In the genomic region with DNA sequence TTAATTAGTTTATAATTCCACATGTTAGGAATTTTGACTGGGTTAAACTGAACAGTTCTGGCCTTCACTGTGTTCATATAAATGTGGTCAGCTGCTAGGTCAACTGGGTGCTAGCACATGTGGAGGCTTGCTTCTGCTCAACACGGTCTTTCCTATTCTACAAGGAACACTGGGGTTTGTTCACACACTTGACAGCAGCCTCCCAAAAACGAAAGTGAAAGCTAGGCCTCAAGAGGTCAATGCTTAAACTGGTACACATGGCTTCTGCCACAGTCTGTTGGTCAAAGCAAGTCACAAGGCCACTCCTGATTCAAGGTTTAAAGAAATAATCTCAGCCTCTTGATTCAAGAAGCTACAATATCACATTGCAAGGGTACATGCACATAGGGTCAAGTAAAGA, we compare ENCODE assay signal across 8 cellular contexts.
A peak's percentile ranks its signal among the peaks of the same experiment; 100 is the strongest.
DNase-seq lines count a peak whose midpoint lies in the region; ATAC-seq and TF ChIP-seq lines count a peak whose summit lies in the region.

No MANE protein-coding gene starts in this region.

- H3K9me3 ChIP-seq in DND-41 (ENCODE audit: insufficient read depth, low read length, severe bottlenecking): no peaks in the 10 kb centered on the region
- no peaks in the 10 kb centered on the region for H3K9me3 ChIP-seq in gastroesophageal sphincter
- no peaks in the 10 kb centered on the region for H3K9me3 ChIP-seq in A673 (ENCODE audit: low read depth, low read length, poor library complexity, severe bottlenecking)

- H2AFZ ChIP-seq in DND-41 (ENCODE audit: low read depth, low read length): peak overlapping the region; percentile 82

- CTCF ChIA-PET in A673 (lab: Charles Lee): no interaction called here

- TF ChIP-seq POLR2A in gastroesophageal sphincter (IDR thresholded peaks at IDR 0.05): no peak

- in situ Hi-C loops in brain microvascular endothelial cell (cut with HindIII; ENCODE audit: low pct_ligation_motif_present, low sequenced_read_pairs): no loop called here

- ATAC-seq in DND-41 (ENCODE audit: insufficient read depth, low read depth) (peak; percentile 99), GM19351 (IDR thresholded peaks at IDR 0.05; ENCODE audit: unreplicated experiment) (peak; percentile 44), gastroesophageal sphincter (no peak)

- POLR2A ChIA-PET in A673 (lab: Charles Lee; ENCODE audit: low non-redundant PET): no interaction called here

- TF ChIP-seq EP300 in gastroesophageal sphincter (IDR thresholded peaks at IDR 0.05): no peak

- DNase-seq in DND-41: peak; percentile 59
- peak; percentile 16 for DNase-seq in HS-5 (ENCODE audit: low read depth)
- peak; percentile 40 for DNase-seq in brain microvascular endothelial cell
- peak; percentile 10 for DNase-seq in non-pigmented ciliary epithelial cell (ENCODE audit: low read depth)
- no peak for DNase-seq in effector CD8-positive, alpha-beta T cell (lab: John Stamatoyannopoulos, UW)
- no peak for DNase-seq in A673 (ENCODE audit: low spot score)

- peak overlapping the region in 1 of 2 experiments; percentile 36; a peak in 1 of 4 replicates for H3K4me3 ChIP-seq in DND-41 (ENCODE audit: low read depth in 1 of 2, low read length in 2 of 2)
- no peak overlapping the region for H3K4me3 ChIP-seq in brain microvascular endothelial cell (ENCODE audit: low read depth, low read length)
- H3K4me3 ChIP-seq in gastroesophageal sphincter: no peak overlapping the region
- H3K4me3 ChIP-seq in A673 (ENCODE audit: low read depth, low read length, poor library complexity, severe bottlenecking): no peak overlapping the region

- H3K36me3 ChIP-seq in DND-41 (ENCODE audit: insufficient read depth, low read length) (no peaks in the 10 kb centered on the region), brain microvascular endothelial cell (replicated peaks) (no peaks in the 10 kb centered on the region), gastroesophageal sphincter (no peaks in the 10 kb centered on the region), A673 (ENCODE audit: insufficient read depth, low read length, poor library complexity, severe bottlenecking) (no peaks in the 10 kb centered on the region)

- intact Hi-C loops in A673 (cut with micrococcal nuclease; ENCODE audit: unreplicated experiment): no loop called here

- WGBS in gastroesophageal sphincter (ENCODE audit: low coverage in 1 of 2), 2 donors: 20 to 27% methylated on average over 2 of the region's 2 CpGs

- H3K4me1 ChIP-seq in DND-41 (ENCODE audit: insufficient read depth, low read length) (peaks cover 10% of the 10 kb centered on the region), gastroesophageal sphincter (no peaks in the 10 kb centered on the region), A673 (ENCODE audit: insufficient read depth, low read length, poor library complexity, severe bottlenecking) (no peaks in the 10 kb centered on the region)

- H3K79me2 ChIP-seq in DND-41 (ENCODE audit: insufficient read depth, low read length): no peaks in the 10 kb centered on the region

- no peaks in the 10 kb centered on the region for H4K20me1 ChIP-seq in DND-41 (ENCODE audit: insufficient read depth, low read length)

- BruUV-seq in A673 (replicated peaks; lab: Mats Ljungman, UMichigan): no TSS peak

- H3K27ac ChIP-seq in DND-41 (ENCODE audit: low read length) (peak overlapping the region; percentile 32), brain microvascular endothelial cell (no peak overlapping the region), gastroesophageal sphincter (no peak overlapping the region), A673 (ENCODE audit: low read depth, low read length, poor library complexity, severe bottlenecking) (no peak overlapping the region)

- TF ChIP-seq CTCF in DND-41 (IDR thresholded peaks at IDR 0.05; ENCODE audit: borderline replicate concordance, extremely low read depth, low read length, poor library complexity, severe bottlenecking): no peak
- TF ChIP-seq CTCF in brain microvascular endothelial cell (IDR thresholded peaks at IDR 0.05; ENCODE audit: low read depth, low read length, missing control alignments): no peak
- TF ChIP-seq CTCF in gastroesophageal sphincter (IDR thresholded peaks at IDR 0.05): no peak
- TF ChIP-seq CTCF in A673 (conservative IDR thresholded peaks at IDR 0.05; ENCODE audit: low read depth, low read length): no peak

- H3K27me3 ChIP-seq in DND-41 (ENCODE audit: insufficient read depth, low read length, poor library complexity): no peaks in the 10 kb centered on the region
- no peaks in the 10 kb centered on the region for H3K27me3 ChIP-seq in brain microvascular endothelial cell (replicated peaks)
- no peaks in the 10 kb centered on the region for H3K27me3 ChIP-seq in gastroesophageal sphincter
- H3K27me3 ChIP-seq in A673 (replicated peaks; ENCODE audit: insufficient read depth, low read depth, low read length, poor library complexity): no peaks in the 10 kb centered on the region

- H3K9ac ChIP-seq in DND-41 (ENCODE audit: low read depth, low read length): 0 out of 2 replicates have a peak overlapping the region, but pooled peaks have one; percentile 5

- H3K4me2 ChIP-seq in DND-41 (ENCODE audit: insufficient read depth, low read length): peak overlapping the region; percentile 50

Comparison
In these comparisons a context has a peak if more than half of its experiments do, and no peak if none do; other contexts are left out.
1. DNase-seq: peak in DND-41 (single experiment), HS-5 (single experiment), brain microvascular endothelial cell (single experiment) and non-pigmented ciliary epithelial cell (single experiment); none in effector CD8-positive, alpha-beta T cell (single experiment) and A673 (single experiment).